Comparison of ENCODE assay signal across 8 cellular contexts in genomic region chr20:25623225-25623735, GRCh38. TPM values are rescaled to one million over a fixed set of nuclear protein-coding genes. Genes with fewer than 3 reads are reported as not detected.
A peak's percentile ranks its signal among the peaks of the same experiment; 100 is the strongest.
DNase-seq lines count a peak whose midpoint lies in the region; ATAC-seq and TF ChIP-seq lines count a peak whose summit lies in the region.

No MANE protein-coding gene starts in this region.

- H3K36me3 Mint-ChIP-seq in activated naive CD4-positive, alpha-beta T cell treated with anti-CD3 and anti-CD28 coated beads for 36 hours (ENCODE audit: low read depth), result peaks cover 10% of the 10 kb centered on the region
- H3K36me3 Mint-ChIP-seq in osteocyte (ENCODE audit: unreplicated experiment), result no peaks in the 10 kb centered on the region

- intact Hi-C loops in activated naive CD4-positive, alpha-beta T cell treated with anti-CD3 and anti-CD28 coated beads for 36 hours (cut with micrococcal nuclease), result loop anchor here (1.0 to 10.0 kb wide), 5 partner anchors 128 to 631 kb away; partner anchors contain the start of genes APMAP and ENTPD6

- CTCF ChIA-PET in activated naive CD4-positive, alpha-beta T cell treated with anti-CD3 and anti-CD28 coated beads for 36 hours (lab: Charles Lee), result no interaction called here

- peaks cover 8% of the 10 kb centered on the region for H3K9me3 Mint-ChIP-seq in activated naive CD4-positive, alpha-beta T cell treated with anti-CD3 and anti-CD28 coated beads for 36 hours
- no peaks in the 10 kb centered on the region for H3K9me3 Mint-ChIP-seq in osteocyte (ENCODE audit: unreplicated experiment)

- DNase-seq in SIG-M5 treated with dmso at 0.1 percent for 504 hours (lab: John Stamatoyannopoulos, UW; ENCODE audit: unreplicated experiment) (peak; percentile 26), SIG-M5 (lab: John Stamatoyannopoulos, UW) (no peak), NCI-H526 treated with DMSO at 0.1 percent for 48 hours (lab: John Stamatoyannopoulos, UW) (peak; percentile 50), glomerular visceral epithelial cell (ENCODE audit: extremely low spot score) (peak; percentile 51), osteocyte (ENCODE audit: extremely low spot score, unreplicated experiment) (no peak), DMS153 (lab: John Stamatoyannopoulos, UW) (no peak)
- DNase-seq in activated naive CD4-positive, alpha-beta T cell treated with anti-CD3 and anti-CD28 coated beads for 36 hours, result peak; percentile 32

- H3K4me3 Mint-ChIP-seq in activated naive CD4-positive, alpha-beta T cell treated with anti-CD3 and anti-CD28 coated beads for 36 hours, result peak overlapping the region; percentile 91
- peak overlapping the region; percentile 89 for H3K4me3 Mint-ChIP-seq in osteocyte (ENCODE audit: unreplicated experiment)

- H3K27me3 Mint-ChIP-seq in activated naive CD4-positive, alpha-beta T cell treated with anti-CD3 and anti-CD28 coated beads for 36 hours (ENCODE audit: low read depth), result no peaks in the 10 kb centered on the region
- H3K27me3 Mint-ChIP-seq in osteocyte (ENCODE audit: unreplicated experiment), result no peaks in the 10 kb centered on the region

- peaks cover 18% of the 10 kb centered on the region for H3K4me1 Mint-ChIP-seq in activated naive CD4-positive, alpha-beta T cell treated with anti-CD3 and anti-CD28 coated beads for 36 hours (ENCODE audit: low read depth)
- H3K4me1 Mint-ChIP-seq in osteocyte (ENCODE audit: unreplicated experiment), result peaks cover 20% of the 10 kb centered on the region

- ATAC-seq in HG02759 (IDR thresholded peaks at IDR 0.05; ENCODE audit: unreplicated experiment), result peak; percentile 20

- H3K27ac Mint-ChIP-seq in activated naive CD4-positive, alpha-beta T cell treated with anti-CD3 and anti-CD28 coated beads for 36 hours, result peak overlapping the region; percentile 95
- H3K27ac Mint-ChIP-seq in osteocyte (ENCODE audit: unreplicated experiment), result peak overlapping the region; percentile 97

- no peak for TF ChIP-seq CTCF in osteocyte (IDR thresholded peaks at IDR 0.05)

RNA-seq across cellular contexts. Expression of gene NANP, which starts 0.5 kb away (rescaled TPM):
- 1 to 10 TPM; 6.4 to 6.9 TPM for total RNA-seq in activated naive CD4-positive, alpha-beta T cell treated with anti-CD3 and anti-CD28 coated beads for 36 hours
- total RNA-seq in osteocyte, result 6.0 and 6.6 TPM in 2 replicates

RNA-seq across cellular contexts. Expression of gene NINL, which starts 37.9 kb away (rescaled TPM):
- 1 to 10 TPM; 2.6 to 2.9 TPM for total RNA-seq in activated naive CD4-positive, alpha-beta T cell treated with anti-CD3 and anti-CD28 coated beads for 36 hours
- 20.4 and 20.8 TPM in 2 replicates for total RNA-seq in osteocyte

Comparison
In these comparisons a context has a peak if more than half of its experiments do, and no peak if none do; other contexts are left out.
1. DNase-seq: peak in SIG-M5 treated with dmso at 0.1 percent for 504 hours (single experiment), NCI-H526 treated with DMSO at 0.1 percent for 48 hours (single experiment), activated naive CD4-positive, alpha-beta T cell treated with anti-CD3 and anti-CD28 coated beads for 36 hours (single experiment) and glomerular visceral epithelial cell (single experiment); none in SIG-M5 (single experiment), osteocyte (single experiment) and DMS153 (single experiment).